12 cellular contexts compared by ENCODE assay signal in genomic region chr7:156942708-156943090, GRCh38. TPM values are rescaled to one million over a fixed set of nuclear protein-coding genes. Genes with fewer than 3 reads are reported as not detected.
DNase-seq lines count a peak whose midpoint lies in the region; ATAC-seq and TF ChIP-seq lines count a peak whose summit lies in the region.
"Had no signal": no experiment of that assay in that cellular context is flagged by ENCODE, and none has a peak within 500 bp of the region (broad histone marks: within the 10 kb centered on the region; RNA-seq: fewer than 3 reads in every experiment).

No MANE protein-coding gene starts in this region.

- H3K9me3 Mint-ChIP-seq in IgD-negative memory B cell = peaks cover 0 to 2% (median 0%) of the 10 kb centered on the region in 3 donors
- peaks cover 24% of the 10 kb centered on the region for H3K9me3 Mint-ChIP-seq in endodermal cell

- H3K27ac ChIP-seq in endodermal cell (ENCODE audit: low read depth, low read length) = no peak overlapping the region
- H3K27ac ChIP-seq: testis had no signal

- H3K4me1 ChIP-seq in endodermal cell (ENCODE audit: control insufficient read depth, insufficient read depth, low read length) = no peaks in the 10 kb centered on the region
- H3K4me1 ChIP-seq: testis had no signal

- DNase-seq in activated CD4-positive, CD25-positive, alpha-beta regulatory T cell (lab: John Stamatoyannopoulos, UW) = no peak
- peak; percentile 58 for DNase-seq in endodermal cell
- DNase-seq in omental fat pad (ENCODE audit: low spot score) = no peak
- no peak for DNase-seq in NCI-H2081 (lab: John Stamatoyannopoulos, UW)
- DNase-seq: activated CD8-positive, alpha-beta memory T cell treated with anti-CD3 and anti-CD28 coated beads for 24 hours; NCI-H1694; SW 1271; testis had no signal

- H3K9ac ChIP-seq in endodermal cell (ENCODE audit: extremely low read depth, low read length, poor library complexity, severe bottlenecking) = no peak overlapping the region

- peaks cover 0 to 3% (median 0%) of the 10 kb centered on the region in 3 donors for H3K4me1 Mint-ChIP-seq in IgD-negative memory B cell
- no peaks in the 10 kb centered on the region for H3K4me1 Mint-ChIP-seq in endodermal cell

- H3K9me3 ChIP-seq in endodermal cell (ENCODE audit: control insufficient read depth, low read length) = no peaks in the 10 kb centered on the region
- H3K9me3 ChIP-seq: testis had no signal

- H3K36me3 ChIP-seq in endodermal cell (ENCODE audit: control insufficient read depth, insufficient read depth, low read length) = no peaks in the 10 kb centered on the region

- 92 to 95% methylated on average over 11 to 24 of the region's 24 CpGs for WGBS in endodermal cell (ENCODE audit: insufficient coverage in 1 of 2, insufficient read length in 1 of 2), 2 experiments

- H3K36me3 Mint-ChIP-seq in IgD-negative memory B cell = peaks cover 2% of the 10 kb centered on the region
- H3K36me3 Mint-ChIP-seq in endodermal cell (ENCODE audit: low read depth) = no peaks in the 10 kb centered on the region

- H3K4me3 ChIP-seq in endodermal cell (ENCODE audit: low read length) = no peak overlapping the region

- peak; percentile 38 for ATAC-seq in activated CD4-positive, CD25-positive, alpha-beta regulatory T cell treated with anti-CD3 and anti-CD28 coated beads, Interleukin-2, amount 50 U/mL, for 24 hours
- ATAC-seq in omental fat pad (ENCODE audit: low FRiP score) (peak; percentile 72), GM18907 (IDR thresholded peaks at IDR 0.05; ENCODE audit: unreplicated experiment) (no peak), HG02759 (IDR thresholded peaks at IDR 0.05; ENCODE audit: unreplicated experiment) (no peak)

- H3K27me3 ChIP-seq in endodermal cell (ENCODE audit: control insufficient read depth, insufficient read depth, low read length, poor library complexity, severe bottlenecking) = no peaks in the 10 kb centered on the region
- H3K27me3 ChIP-seq: testis had no signal

- peak overlapping the region; percentile 55 to 75 (median 64) for H3K4me3 Mint-ChIP-seq in IgD-negative memory B cell
- H3K4me3 Mint-ChIP-seq in endodermal cell = no peak overlapping the region

- H3K27ac Mint-ChIP-seq in IgD-negative memory B cell (no peak overlapping the region), endodermal cell (no peak overlapping the region)

- H3K27me3 Mint-ChIP-seq in IgD-negative memory B cell (peaks cover 17% of the 10 kb centered on the region), endodermal cell (ENCODE audit: insufficient read depth) (peaks cover 50% of the 10 kb centered on the region)

- no peak for TF ChIP-seq CTCF in endodermal cell (conservative IDR thresholded peaks at IDR 0.05)
- no peak for TF ChIP-seq CTCF in omental fat pad (IDR thresholded peaks at IDR 0.05)

RNA-seq across cellular contexts. Expression of gene NOM1, which starts 6.8 kb away (rescaled TPM):
- 9.4 TPM for polyA plus RNA-seq in IgD-negative memory B cell
- total RNA-seq in endodermal cell = 10 to 100 TPM; 22.8 to 27.0 TPM
- 16.6 TPM for polyA plus RNA-seq in endodermal cell (2013, experiment 1 of 2)
- polyA plus RNA-seq in endodermal cell (2013, experiment 2 of 2) = 16.3 TPM
- 10 to 100 TPM; 16.0 to 47.1 (median 19.7) TPM for total RNA-seq in omental fat pad

RNA-seq across cellular contexts. Expression of gene LMBR1, which starts 49.7 kb away (rescaled TPM):
- 29.2 TPM for polyA plus RNA-seq in IgD-negative memory B cell
- total RNA-seq in endodermal cell (10 to 100 TPM; 80.9 to 88.3 TPM), omental fat pad (10 to 100 TPM; 50.1 to 93.5 (median 59.8) TPM)
- polyA plus RNA-seq in endodermal cell (2013, experiment 1 of 2) = 46.5 TPM
- polyA plus RNA-seq in endodermal cell (2013, experiment 2 of 2) = 45.2 TPM

Comparison
In these comparisons a context has a peak if more than half of its experiments do, and no peak if none do; other contexts are left out.
1. ATAC-seq: peak in activated CD4-positive, CD25-positive, alpha-beta regulatory T cell treated with anti-CD3 and anti-CD28 coated beads, Interleukin-2, amount 50 U/mL, for 24 hours (2 of 2) and omental fat pad (single experiment); none in GM18907 (single experiment) and HG02759 (single experiment).